ENCODE assay signal across 8 cellular contexts in the genomic region with DNA sequence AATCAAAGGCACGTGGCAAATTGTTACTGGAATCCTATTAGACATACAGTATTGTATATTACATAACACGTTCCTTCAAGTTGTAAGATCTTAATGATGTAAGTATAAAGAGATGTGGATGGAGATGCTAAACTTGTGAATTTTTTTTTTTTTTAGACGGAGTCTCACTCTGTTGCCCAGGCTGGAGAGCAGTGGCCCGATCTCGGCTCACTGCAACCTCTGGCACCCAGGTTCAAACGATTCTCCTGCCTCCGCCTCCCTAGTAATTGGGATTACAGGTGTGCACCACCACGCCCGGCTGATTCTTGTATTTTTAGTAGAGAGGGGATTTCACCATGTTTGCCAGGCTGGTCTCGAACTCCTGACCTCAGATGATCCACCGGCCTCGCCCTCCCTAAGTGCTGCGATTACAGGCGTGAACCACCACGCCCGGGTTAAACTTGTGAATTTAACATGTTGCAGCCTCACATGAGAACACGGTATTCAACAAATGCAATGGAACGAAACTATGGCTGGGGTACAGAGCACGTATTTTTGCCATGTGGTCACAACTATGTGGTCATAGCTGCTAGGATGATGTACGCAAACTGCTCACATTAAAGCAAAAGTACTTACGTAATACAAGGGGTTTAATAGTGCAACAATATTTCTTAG. TPM values are rescaled to one million over a fixed set of nuclear protein-coding genes. Genes with fewer than 3 reads are reported as not detected.
DNase-seq lines count a peak whose midpoint lies in the region; ATAC-seq, FAIRE-seq and TF ChIP-seq lines count a peak whose summit lies in the region.

No MANE protein-coding gene starts in this region.

- peaks cover 28 to 43% (median 37%) of the 10 kb centered on the region in 4 donors for H3K4me1 Mint-ChIP-seq in CD4-positive, alpha-beta memory T cell
- peaks cover 21% of the 10 kb centered on the region for H3K4me1 Mint-ChIP-seq in endothelial cell (ENCODE audit: unreplicated experiment)

- CTCF ChIA-PET in CD4-positive, alpha-beta memory T cell (lab: Charles Lee; ENCODE audit: partially characterized antibody): interaction anchor here (1.5 kb wide), 1 partner anchor 173 kb away, joined by 5 read pairs; no protein-coding TSS in a partner anchor

- TF ChIP-seq RAD21 in neural cell (conservative IDR thresholded peaks at IDR 0.05): no peak

- ATAC-seq in GM21367 (IDR thresholded peaks at IDR 0.05; ENCODE audit: unreplicated experiment): peak; percentile 27

- peak overlapping the region; percentile 61 to 93 for H3K4me3 ChIP-seq in CD4-positive, alpha-beta memory T cell (ENCODE audit: low read length in 2 of 2)
- peak overlapping the region; percentile 75 for H3K4me3 ChIP-seq in neural cell (ENCODE audit: low read length)

- POLR2A ChIA-PET in CD4-positive, alpha-beta memory T cell (lab: Charles Lee; ENCODE audit: partially characterized antibody): interaction anchor here (0.7 to 2.0 kb wide), 16 partner anchors 10 to 329 kb away, joined by 3 to 13 read pairs (median 4); a partner anchor contains a TSS

- intact Hi-C loops in CD4-positive, alpha-beta memory T cell (cut with micrococcal nuclease): loop anchor here (1.0 kb wide), 1 partner anchor 55 kb away; a partner anchor contains a TSS

- H3K9ac ChIP-seq in neural cell (ENCODE audit: low read length): peak overlapping the region; percentile 83

- DNase-seq in CD4-positive, alpha-beta memory T cell: peak in 1 of 5 donors; percentile 89
- DNase-seq in HTR-8/SVneo (ENCODE audit: insufficient read length, low spot score) (peak; percentile 10), endothelial cell (ENCODE audit: low spot score) (no peak), putamen (ENCODE audit: low spot score) (no peak), GM12892 (ENCODE audit: insufficient read length) (no peak)
- peak; percentile 9 to 22 for DNase-seq in activated CD4-positive, alpha-beta T cell treated with anti-CD3 and anti-CD28 coated beads, Interleukin-2, amount 50 U/mL, for 48 hours

- no peaks in the 10 kb centered on the region for H3K27me3 Mint-ChIP-seq in CD4-positive, alpha-beta memory T cell
- H3K27me3 Mint-ChIP-seq in endothelial cell (ENCODE audit: unreplicated experiment): no peaks in the 10 kb centered on the region

- no peak for FAIRE-seq in HTR-8/SVneo (lab: Jason Lieb, UNC)
- no peak for FAIRE-seq in GM12892 (lab: Jason Lieb, UNC)

- H3K9me3 ChIP-seq in CD4-positive, alpha-beta memory T cell (ENCODE audit: control insufficient read depth in 1 of 2, low read length in 2 of 2): no peaks in the 10 kb centered on the region
- H3K9me3 ChIP-seq in neural cell (ENCODE audit: low read length): no peaks in the 10 kb centered on the region

- TF ChIP-seq CTCF in endothelial cell (IDR thresholded peaks at IDR 0.05; ENCODE audit: unreplicated experiment) (no peak), neural cell (IDR thresholded peaks at IDR 0.05; ENCODE audit: poor library complexity, severe bottlenecking) (no peak)

- peak overlapping the region; percentile 75 for H2AFZ ChIP-seq in neural cell (ENCODE audit: low read depth, low read length)

- no peaks in the 10 kb centered on the region for H3K27me3 ChIP-seq in CD4-positive, alpha-beta memory T cell (ENCODE audit: insufficient read depth, low read length)
- H3K27me3 ChIP-seq in neural cell (ENCODE audit: insufficient read depth, low read depth, low read length): no peaks in the 10 kb centered on the region

- H3K36me3 Mint-ChIP-seq in CD4-positive, alpha-beta memory T cell: peaks cover 5 to 31% of the 10 kb centered on the region in 2 donors
- H3K36me3 Mint-ChIP-seq in endothelial cell (ENCODE audit: low read depth, unreplicated experiment): peaks cover 9% of the 10 kb centered on the region

- H3K9me2 ChIP-seq in neural cell (ENCODE audit: insufficient read depth, low read length): no peaks in the 10 kb centered on the region

- peak overlapping the region; percentile 66 for H3K4me2 ChIP-seq in neural cell (ENCODE audit: low read length)

- TF ChIP-seq POLR2A in GM12892 (IDR thresholded peaks at IDR 0.05; ENCODE audit: low read depth, low read length): no peak

- no peaks in the 10 kb centered on the region for H4K20me1 ChIP-seq in neural cell (ENCODE audit: insufficient read depth)

- no peaks in the 10 kb centered on the region for H3K9me3 Mint-ChIP-seq in CD4-positive, alpha-beta memory T cell
- H3K9me3 Mint-ChIP-seq in endothelial cell (ENCODE audit: unreplicated experiment): no peaks in the 10 kb centered on the region

- TF ChIP-seq EP300 in neural cell (conservative IDR thresholded peaks at IDR 0.05; ENCODE audit: poor library complexity, severe bottlenecking): no peak

- H3K4me3 Mint-ChIP-seq in CD4-positive, alpha-beta memory T cell: peak overlapping the region; percentile 92 to 99 (median 98)
- peak overlapping the region; percentile 98 for H3K4me3 Mint-ChIP-seq in endothelial cell (ENCODE audit: unreplicated experiment)

- peak overlapping the region; percentile 98 to 100 (median 100) for H3K27ac Mint-ChIP-seq in CD4-positive, alpha-beta memory T cell
- H3K27ac Mint-ChIP-seq in endothelial cell (ENCODE audit: unreplicated experiment): peak overlapping the region; percentile 100

- peaks cover 32% of the 10 kb centered on the region for H3K79me2 ChIP-seq in neural cell (replicated peaks; ENCODE audit: insufficient read depth, low read length)

- H3F3A ChIP-seq in neural cell (ENCODE audit: insufficient read depth, low read length, poor library complexity, severe bottlenecking): no peaks in the 10 kb centered on the region

- H3K4me1 ChIP-seq in CD4-positive, alpha-beta memory T cell (ENCODE audit: insufficient read depth, low read length): peaks cover 24% of the 10 kb centered on the region

- H3K27ac ChIP-seq in CD4-positive, alpha-beta memory T cell (ENCODE audit: low read depth, low read length): peak overlapping the region; percentile 94
- H3K27ac ChIP-seq in neural cell (ENCODE audit: low read length): no peak overlapping the region

- H3K36me3 ChIP-seq in CD4-positive, alpha-beta memory T cell (ENCODE audit: insufficient read depth, low read length): no peaks in the 10 kb centered on the region
- H3K36me3 ChIP-seq in neural cell (ENCODE audit: insufficient read depth, low read length): no peaks in the 10 kb centered on the region

TF ChIP-seq in neural cell, 6 proteins besides CTCF, POLR2A, EP300 and RAD21:
- TF ChIP-seq SMC3 (conservative IDR thresholded peaks at IDR 0.05; ENCODE audit: poor library complexity): no peak
- no peak for TF ChIP-seq EZH2 (IDR thresholded peaks at IDR 0.05; ENCODE audit: borderline replicate concordance, insufficient read depth, low read length, poor library complexity, severe bottlenecking)
- no peak for TF ChIP-seq POLR2AphosphoS5 (IDR thresholded peaks at IDR 0.05)
- no peak for TF ChIP-seq MXI1 (conservative IDR thresholded peaks at IDR 0.05; ENCODE audit: poor library complexity, severe bottlenecking)
- no peak for TF ChIP-seq TAF1 (IDR thresholded peaks at IDR 0.05; ENCODE audit: low read depth)
- TF ChIP-seq, protein P1, sequence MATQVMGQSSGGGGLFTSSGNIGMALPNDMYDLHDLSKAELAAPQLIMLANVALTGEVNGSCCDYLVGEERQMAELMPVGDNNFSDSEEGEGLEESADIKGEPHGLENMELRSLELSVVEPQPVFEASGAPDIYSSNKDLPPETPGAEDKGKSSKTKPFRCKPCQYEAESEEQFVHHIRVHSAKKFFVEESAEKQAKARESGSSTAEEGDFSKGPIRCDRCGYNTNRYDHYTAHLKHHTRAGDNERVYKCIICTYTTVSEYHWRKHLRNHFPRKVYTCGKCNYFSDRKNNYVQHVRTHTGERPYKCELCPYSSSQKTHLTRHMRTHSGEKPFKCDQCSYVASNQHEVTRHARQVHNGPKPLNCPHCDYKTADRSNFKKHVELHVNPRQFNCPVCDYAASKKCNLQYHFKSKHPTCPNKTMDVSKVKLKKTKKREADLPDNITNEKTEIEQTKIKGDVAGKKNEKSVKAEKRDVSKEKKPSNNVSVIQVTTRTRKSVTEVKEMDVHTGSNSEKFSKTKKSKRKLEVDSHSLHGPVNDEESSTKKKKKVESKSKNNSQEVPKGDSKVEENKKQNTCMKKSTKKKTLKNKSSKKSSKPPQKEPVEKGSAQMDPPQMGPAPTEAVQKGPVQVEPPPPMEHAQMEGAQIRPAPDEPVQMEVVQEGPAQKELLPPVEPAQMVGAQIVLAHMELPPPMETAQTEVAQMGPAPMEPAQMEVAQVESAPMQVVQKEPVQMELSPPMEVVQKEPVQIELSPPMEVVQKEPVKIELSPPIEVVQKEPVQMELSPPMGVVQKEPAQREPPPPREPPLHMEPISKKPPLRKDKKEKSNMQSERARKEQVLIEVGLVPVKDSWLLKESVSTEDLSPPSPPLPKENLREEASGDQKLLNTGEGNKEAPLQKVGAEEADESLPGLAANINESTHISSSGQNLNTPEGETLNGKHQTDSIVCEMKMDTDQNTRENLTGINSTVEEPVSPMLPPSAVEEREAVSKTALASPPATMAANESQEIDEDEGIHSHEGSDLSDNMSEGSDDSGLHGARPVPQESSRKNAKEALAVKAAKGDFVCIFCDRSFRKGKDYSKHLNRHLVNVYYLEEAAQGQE (IDR thresholded peaks at IDR 0.05; ENCODE audit: borderline replicate concordance): no peak

RNA-seq across cellular contexts. Expression of a gene that starts 0.8 kb away (rescaled TPM):
- total RNA-seq in CD4-positive, alpha-beta memory T cell: 10 to 100 TPM; 35.7 to 39.0 TPM
- 10 to 100 TPM; 14.2 to 21.5 TPM for polyA plus RNA-seq in CD4-positive, alpha-beta memory T cell
- total RNA-seq in endothelial cell (ENCODE audit: unreplicated experiment): 31.7 TPM
- polyA plus RNA-seq in neural cell: 30.8 and 33.3 TPM in 2 replicates
- polyA minus RNA-seq in neural cell: 40.9 and 43.1 TPM in 2 replicates
- 29.7 TPM for polyA plus RNA-seq in GM12892 (2012; ENCODE audit: missing spikeins)

RNA-seq across cellular contexts. Expression of a gene that starts 40.9 kb away (rescaled TPM):
- total RNA-seq in CD4-positive, alpha-beta memory T cell: 1 to 10 TPM; 3.5 TPM
- polyA plus RNA-seq in CD4-positive, alpha-beta memory T cell: 1 to 10 TPM; 5.5 to 8.1 TPM
- total RNA-seq in endothelial cell (ENCODE audit: unreplicated experiment): 0.31 TPM
- 0.07 TPM in 1 of 2 replicates, not detected in the other for polyA plus RNA-seq in neural cell
- not detected in 2 replicates for polyA minus RNA-seq in neural cell
- polyA plus RNA-seq in GM12892 (2012; ENCODE audit: missing spikeins): 0.06 TPM

RNA-seq across cellular contexts. Expression of a gene that starts 55.2 kb away (rescaled TPM):
- total RNA-seq in CD4-positive, alpha-beta memory T cell: 10 to 100 TPM; 31.7 to 35.9 TPM
- polyA plus RNA-seq in CD4-positive, alpha-beta memory T cell: 10 to 100 TPM; 34.7 to 37.4 TPM
- total RNA-seq in endothelial cell (ENCODE audit: unreplicated experiment): 56.2 TPM
- 44.2 and 48.9 TPM in 2 replicates for polyA plus RNA-seq in neural cell
- 65.7 and 77.2 TPM in 2 replicates for polyA minus RNA-seq in neural cell
- 33.9 TPM for polyA plus RNA-seq in GM12892 (2012; ENCODE audit: missing spikeins)

Comparison
In these comparisons a context has a peak if more than half of its experiments do, and no peak if none do; other contexts are left out.
1. DNase-seq: peak in HTR-8/SVneo (single experiment) and activated CD4-positive, alpha-beta T cell treated with anti-CD3 and anti-CD28 coated beads, Interleukin-2, amount 50 U/mL, for 48 hours (2 of 2); none in endothelial cell (single experiment), putamen (single experiment) and GM12892 (single experiment).